ENCODE assay signal across 23 cellular contexts in genomic region chr18:78659057-78659456, GRCh38.
"Had no signal": no experiment of that assay in that cellular context is flagged by ENCODE, and none has a peak within 500 bp of the region (broad histone marks: within the 10 kb centered on the region; RNA-seq: fewer than 3 reads in every experiment).

No MANE protein-coding gene starts in this region.

- DNase-seq: naive thymus-derived CD4-positive, alpha-beta T cell; psoas muscle; right lobe of liver; sigmoid colon; small intestine; stimulated activated CD4-positive, alpha-beta T cell treated with anti-CD3 and anti-CD28 coated beads, Interleukin-4, amount 100 ng/mL, for 24 hours; stimulated activated naive B cell treated with anti-CD40 and anti-IgM and Interleukin-4, amounts not matched to agents 10 μg/mL and 1 μg/mL and 100 μg/mL, for 72 hours; stimulated activated naive CD4-positive, alpha-beta T cell treated with Interleukin-2 at 50 U/mL for 16 hours; stomach; trophoblast cell had no signal

- H3K4me3 Mint-ChIP-seq: naive thymus-derived CD4-positive, alpha-beta T cell; nephron; neural progenitor cell; stimulated activated effector memory CD8-positive, alpha-beta T cell treated with anti-CD3 and anti-CD28 coated beads, Interleukin-12 subunit alpha, Interleukin-12 subunit beta, amount 100 ng/mL, for 72 hours; stimulated activated naive B cell treated with anti-CD40 and anti-IgM and Interleukin-4, amounts not matched to agents 10 μg/mL and 1 μg/mL and 100 μg/mL, for 72 hours; stimulated activated naive CD8-positive, alpha-beta T cell treated with anti-CD3 and anti-CD28 coated beads, Interleukin-15, Interleukin-2, amounts not matched to agents 100 ng/mL and 50 ng/mL, for 24 hours had no signal

- H3K4me3 ChIP-seq: neural progenitor cell, ovary, psoas muscle, right lobe of liver, sigmoid colon, stomach, thoracic aorta, thyroid gland, tibial nerve, upper lobe of left lung, vagina had no signal

- H3K36me3 Mint-ChIP-seq: naive thymus-derived CD4-positive, alpha-beta T cell; stimulated activated effector memory CD8-positive, alpha-beta T cell treated with anti-CD3 and anti-CD28 coated beads, Interleukin-12 subunit alpha, Interleukin-12 subunit beta, amount 100 ng/mL, for 72 hours had no signal

- H3K36me3 ChIP-seq: neural progenitor cell, neutrophil, ovary, right lobe of liver, sigmoid colon, stomach, thoracic aorta, thyroid gland, tibial nerve, upper lobe of left lung, vagina had no signal

- H3K9ac ChIP-seq: neural progenitor cell, parathyroid adenoma had no signal

- H3K27ac ChIP-seq: neural progenitor cell, neutrophil, ovary, parathyroid adenoma, psoas muscle, right lobe of liver, sigmoid colon, stomach, thoracic aorta, thyroid gland, tibial nerve, upper lobe of left lung, vagina had no signal

- H3K4me1 ChIP-seq: neural progenitor cell, parathyroid adenoma, psoas muscle, right lobe of liver, sigmoid colon, stomach, thyroid gland, tibial nerve, upper lobe of left lung, vagina had no signal

- H3K4me2 ChIP-seq: neural progenitor cell had no signal

- H3K4me1 Mint-ChIP-seq: nephron; neural progenitor cell; stimulated activated effector memory CD8-positive, alpha-beta T cell treated with anti-CD3 and anti-CD28 coated beads, Interleukin-12 subunit alpha, Interleukin-12 subunit beta, amount 100 ng/mL, for 72 hours; stimulated activated naive B cell treated with anti-CD40 and anti-IgM and Interleukin-4, amounts not matched to agents 10 μg/mL and 1 μg/mL and 100 μg/mL, for 72 hours had no signal

- H3K9me3 ChIP-seq: neutrophil, ovary, psoas muscle, right lobe of liver, sigmoid colon, thoracic aorta, thyroid gland, vagina had no signal

- H3K27me3 ChIP-seq: neural progenitor cell, neutrophil, ovary, right lobe of liver, thyroid gland, tibial nerve, vagina had no signal

- H3K27me3 Mint-ChIP-seq: stimulated activated naive CD8-positive, alpha-beta T cell treated with anti-CD3 and anti-CD28 coated beads, Interleukin-15, Interleukin-2, amounts not matched to agents 100 ng/mL and 50 ng/mL, for 24 hours had no signal

- H3K27ac Mint-ChIP-seq: naive thymus-derived CD4-positive, alpha-beta T cell; nephron; neural progenitor cell; progenitor cell of endocrine pancreas; stimulated activated effector memory CD8-positive, alpha-beta T cell treated with anti-CD3 and anti-CD28 coated beads, Interleukin-12 subunit alpha, Interleukin-12 subunit beta, amount 100 ng/mL, for 72 hours; stimulated activated naive B cell treated with anti-CD40 and anti-IgM and Interleukin-4, amounts not matched to agents 10 μg/mL and 1 μg/mL and 100 μg/mL, for 72 hours; stimulated activated naive CD8-positive, alpha-beta T cell treated with anti-CD3 and anti-CD28 coated beads, Interleukin-15, Interleukin-2, amounts not matched to agents 100 ng/mL and 50 ng/mL, for 24 hours had no signal

- H2AFZ ChIP-seq: neural progenitor cell, parathyroid adenoma had no signal

- ATAC-seq: psoas muscle had no signal

- H3K9me3 Mint-ChIP-seq: stimulated activated effector memory CD8-positive, alpha-beta T cell treated with anti-CD3 and anti-CD28 coated beads, Interleukin-12 subunit alpha, Interleukin-12 subunit beta, amount 100 ng/mL, for 72 hours; stimulated activated naive CD8-positive, alpha-beta T cell treated with anti-CD3 and anti-CD28 coated beads, Interleukin-15, Interleukin-2, amounts not matched to agents 100 ng/mL and 50 ng/mL, for 24 hours had no signal
